8 cellular contexts compared by ENCODE assay signal in the genomic region with DNA sequence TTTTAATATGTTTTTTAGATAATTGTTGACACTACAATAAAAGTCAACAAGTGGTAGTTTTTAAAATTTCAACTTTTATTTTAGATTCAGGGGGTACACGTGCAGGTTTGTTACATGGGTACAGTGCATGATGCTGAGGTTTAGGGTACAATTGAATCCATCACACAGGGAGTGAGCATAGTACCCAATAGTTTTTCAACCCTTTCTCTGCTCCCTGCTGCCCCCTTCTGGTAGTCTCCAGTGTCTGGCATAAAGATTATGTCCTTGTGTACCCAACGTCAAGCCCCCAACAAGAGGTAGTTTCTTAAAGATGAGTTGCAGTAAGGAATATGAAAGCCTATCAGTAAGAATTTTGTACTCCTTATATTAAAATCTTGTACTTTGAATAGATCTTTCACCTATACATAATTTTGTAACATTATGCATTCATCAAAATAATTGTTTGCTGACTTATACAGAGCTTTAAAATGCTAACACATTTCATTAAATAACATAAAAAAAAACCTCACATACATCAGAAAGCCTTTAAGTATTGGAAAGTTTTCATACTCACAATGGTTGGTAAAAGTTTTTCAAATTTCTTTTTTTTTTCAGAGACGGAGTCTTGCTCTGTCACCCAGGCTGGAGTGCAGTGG. TPM values are rescaled to one million over a fixed set of nuclear protein-coding genes. Genes with fewer than 3 reads are reported as not detected.
A peak's percentile ranks its signal among the peaks of the same experiment; 100 is the strongest.
DNase-seq lines count a peak whose midpoint lies in the region; ATAC-seq and TF ChIP-seq lines count a peak whose summit lies in the region.

No MANE protein-coding gene starts in this region.

- no peaks in the 10 kb centered on the region for H3K36me3 ChIP-seq in HEK293 (ENCODE audit: control insufficient read depth in 2 of 2, insufficient read depth in 1 of 2, low read length in 2 of 2)
- no peaks in the 10 kb centered on the region for H3K36me3 ChIP-seq in lung (ENCODE audit: control insufficient read depth in 2 of 2, insufficient read depth in 2 of 2, low read length in 2 of 2)

- H3K4me3 Mint-ChIP-seq in central memory CD8-positive, alpha-beta T cell = no peak overlapping the region

- CTCF ChIA-PET in HEK293 (lab: Yijun Ruan, JAX) = interaction anchor here (0.5 to 2.3 kb wide), 12 partner anchors 12 to 1286 kb away, joined by 3 to 8 read pairs (median 3); a partner anchor contains a TSS

- DNase-seq in GM10266 (ENCODE audit: extremely low spot score) (peak; percentile 62), NCI-H2029 (lab: John Stamatoyannopoulos, UW) (peak; percentile 96), lung (ENCODE audit: low spot score) (peak; percentile 68), occipital lobe (lab: John Stamatoyannopoulos, UW) (no peak)
- peak; percentile 62 to 76 for DNase-seq in central memory CD8-positive, alpha-beta T cell (ENCODE audit: low spot score in 2 of 2)
- DNase-seq in stimulated activated CD8-positive, alpha-beta memory T cell treated with anti-CD3 and anti-CD28 coated beads, Interleukin-4, amount 100 ng/mL, for 24 hours (ENCODE audit: low read depth) = peak; percentile 70

- peak; percentile 84 for ATAC-seq in central memory CD8-positive, alpha-beta T cell (replicated peaks; ENCODE audit: extremely low read depth, poor library complexity, severe bottlenecking)
- no peak for ATAC-seq in lung (ENCODE audit: insufficient read depth, low FRiP score)

- POLR2A ChIA-PET in HEK293 (lab: Yijun Ruan, JAX) = interaction anchor here (2.2 kb wide), 1 partner anchor 12 kb away, joined by 12 read pairs; a partner anchor contains a TSS

- H3K27ac ChIP-seq in HEK293 (ENCODE audit: extremely low read depth, low read depth, low read length) (no peak overlapping the region), lung (ENCODE audit: low read depth in 1 of 2, low read length in 1 of 2) (no peak overlapping the region)

- no peaks in the 10 kb centered on the region for H3K4me1 ChIP-seq in HEK293 (ENCODE audit: control insufficient read depth, insufficient read depth, low read length)
- no peaks in the 10 kb centered on the region for H3K4me1 ChIP-seq in lung (ENCODE audit: control insufficient read depth in 2 of 2, insufficient read depth in 2 of 2, low read length in 2 of 2)

- peaks cover 6% of the 10 kb centered on the region for H3K4me1 Mint-ChIP-seq in central memory CD8-positive, alpha-beta T cell

- no peaks in the 10 kb centered on the region for H3K9me3 Mint-ChIP-seq in central memory CD8-positive, alpha-beta T cell

- H3K27me3 ChIP-seq in lung (ENCODE audit: control insufficient read depth, insufficient read depth) = no peaks in the 10 kb centered on the region

- H3K27me3 Mint-ChIP-seq in central memory CD8-positive, alpha-beta T cell = no peaks in the 10 kb centered on the region

- TF ChIP-seq CTCF in GM10266 (IDR thresholded peaks at IDR 0.05; ENCODE audit: control insufficient read depth, insufficient read depth, low read depth, missing control alignments) (peak; percentile 78), HEK293 (tag by site-specific recombination; IDR thresholded peaks at IDR 0.05) (peak; percentile 16; the same call in 1 of the 2 replicates), WI38 (IDR thresholded peaks at IDR 0.05; ENCODE audit: low read depth, low read length) (peak; percentile 78), lung (IDR thresholded peaks at IDR 0.05; ENCODE audit: control extremely low read depth, extremely low read depth) (peak; percentile 28)

- H3K9me3 ChIP-seq in HEK293 (ENCODE audit: control insufficient read depth, insufficient read depth, low read depth, low read length) = no peaks in the 10 kb centered on the region
- no peaks in the 10 kb centered on the region for H3K9me3 ChIP-seq in lung (ENCODE audit: control insufficient read depth in 2 of 2, insufficient read depth in 1 of 2, low read length in 1 of 2)

- peaks cover 2% of the 10 kb centered on the region for H3K36me3 Mint-ChIP-seq in central memory CD8-positive, alpha-beta T cell (ENCODE audit: insufficient read depth)

- 32 to 38% methylated on average over 3 of the region's 3 CpGs for WGBS in lung, 2 donors

- no peak overlapping the region for H3K27ac Mint-ChIP-seq in central memory CD8-positive, alpha-beta T cell (ENCODE audit: low read depth)

- H3K4me3 ChIP-seq in HEK293 (ENCODE audit: low read depth, low read length) (no peak overlapping the region), WI38 (ENCODE audit: low read depth, low read length) (no peak overlapping the region), lung (no peak overlapping the region)

TF ChIP-seq in HEK293, 187 proteins besides CTCF, POLR2A, EP300 and RAD21 (continues in another document):
- TF ChIP-seq ZNF140 (tag by site-specific recombination; IDR thresholded peaks at IDR 0.05) (0 out of 2 replicates have a peak, but pooled peaks have one; percentile 17), SCRT2 (tag by site-specific recombination; IDR thresholded peaks at IDR 0.05) (peak; percentile 52; the same call in 1 of the 2 replicates), ZNF843 (tag by site-specific recombination; IDR thresholded peaks at IDR 0.05) (no peak), ZNF501 (tag by site-specific recombination; IDR thresholded peaks at IDR 0.05) (no peak), ZNF16 (tag by site-specific recombination; IDR thresholded peaks at IDR 0.05; ENCODE audit: low read depth) (no peak), ZNF366 (tag by site-specific recombination; conservative IDR thresholded peaks at IDR 0.05) (no peak)
- TF ChIP-seq, protein P1, sequence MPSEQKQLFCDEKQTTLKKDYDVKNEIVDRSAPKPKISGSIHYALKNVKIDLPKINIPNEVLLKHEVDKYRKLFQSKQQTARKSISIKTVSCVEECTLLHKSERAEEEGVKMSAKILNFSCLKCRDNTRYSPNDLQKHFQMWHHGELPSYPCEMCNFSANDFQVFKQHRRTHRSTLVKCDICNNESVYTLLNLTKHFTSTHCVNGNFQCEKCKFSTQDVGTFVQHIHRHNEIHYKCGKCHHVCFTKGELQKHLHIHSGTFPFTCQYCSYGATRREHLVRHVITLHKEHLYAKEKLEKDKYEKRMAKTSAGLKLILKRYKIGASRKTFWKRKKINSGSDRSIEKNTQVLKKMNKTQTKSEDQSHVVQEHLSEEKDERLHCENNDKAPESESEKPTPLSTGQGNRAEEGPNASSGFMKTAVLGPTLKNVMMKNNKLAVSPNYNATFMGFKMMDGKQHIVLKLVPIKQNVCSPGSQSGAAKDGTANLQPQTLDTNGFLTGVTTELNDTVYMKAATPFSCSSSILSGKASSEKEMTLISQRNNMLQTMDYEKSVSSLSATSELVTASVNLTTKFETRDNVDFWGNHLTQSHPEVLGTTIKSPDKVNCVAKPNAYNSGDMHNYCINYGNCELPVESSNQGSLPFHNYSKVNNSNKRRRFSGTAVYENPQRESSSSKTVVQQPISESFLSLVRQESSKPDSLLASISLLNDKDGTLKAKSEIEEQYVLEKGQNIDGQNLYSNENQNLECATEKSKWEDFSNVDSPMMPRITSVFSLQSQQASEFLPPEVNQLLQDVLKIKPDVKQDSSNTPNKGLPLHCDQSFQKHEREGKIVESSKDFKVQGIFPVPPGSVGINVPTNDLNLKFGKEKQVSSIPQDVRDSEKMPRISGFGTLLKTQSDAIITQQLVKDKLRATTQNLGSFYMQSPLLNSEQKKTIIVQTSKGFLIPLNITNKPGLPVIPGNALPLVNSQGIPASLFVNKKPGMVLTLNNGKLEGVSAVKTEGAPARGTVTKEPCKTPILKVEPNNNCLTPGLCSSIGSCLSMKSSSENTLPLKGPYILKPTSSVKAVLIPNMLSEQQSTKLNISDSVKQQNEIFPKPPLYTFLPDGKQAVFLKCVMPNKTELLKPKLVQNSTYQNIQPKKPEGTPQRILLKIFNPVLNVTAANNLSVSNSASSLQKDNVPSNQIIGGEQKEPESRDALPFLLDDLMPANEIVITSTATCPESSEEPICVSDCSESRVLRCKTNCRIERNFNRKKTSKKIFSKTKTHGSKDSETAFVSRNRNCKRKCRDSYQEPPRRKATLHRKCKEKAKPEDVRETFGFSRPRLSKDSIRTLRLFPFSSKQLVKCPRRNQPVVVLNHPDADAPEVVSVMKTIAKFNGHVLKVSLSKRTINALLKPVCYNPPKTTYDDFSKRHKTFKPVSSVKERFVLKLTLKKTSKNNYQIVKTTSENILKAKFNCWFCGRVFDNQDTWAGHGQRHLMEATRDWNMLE (tag by site-specific recombination; conservative IDR thresholded peaks at IDR 0.05; ENCODE audit: low read depth) = no peak
- TF ChIP-seq, protein P2, sequence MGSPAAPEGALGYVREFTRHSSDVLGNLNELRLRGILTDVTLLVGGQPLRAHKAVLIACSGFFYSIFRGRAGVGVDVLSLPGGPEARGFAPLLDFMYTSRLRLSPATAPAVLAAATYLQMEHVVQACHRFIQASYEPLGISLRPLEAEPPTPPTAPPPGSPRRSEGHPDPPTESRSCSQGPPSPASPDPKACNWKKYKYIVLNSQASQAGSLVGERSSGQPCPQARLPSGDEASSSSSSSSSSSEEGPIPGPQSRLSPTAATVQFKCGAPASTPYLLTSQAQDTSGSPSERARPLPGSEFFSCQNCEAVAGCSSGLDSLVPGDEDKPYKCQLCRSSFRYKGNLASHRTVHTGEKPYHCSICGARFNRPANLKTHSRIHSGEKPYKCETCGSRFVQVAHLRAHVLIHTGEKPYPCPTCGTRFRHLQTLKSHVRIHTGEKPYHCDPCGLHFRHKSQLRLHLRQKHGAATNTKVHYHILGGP (tag by site-specific recombination; IDR thresholded peaks at IDR 0.05) = no peak
- TF ChIP-seq, protein P3, sequence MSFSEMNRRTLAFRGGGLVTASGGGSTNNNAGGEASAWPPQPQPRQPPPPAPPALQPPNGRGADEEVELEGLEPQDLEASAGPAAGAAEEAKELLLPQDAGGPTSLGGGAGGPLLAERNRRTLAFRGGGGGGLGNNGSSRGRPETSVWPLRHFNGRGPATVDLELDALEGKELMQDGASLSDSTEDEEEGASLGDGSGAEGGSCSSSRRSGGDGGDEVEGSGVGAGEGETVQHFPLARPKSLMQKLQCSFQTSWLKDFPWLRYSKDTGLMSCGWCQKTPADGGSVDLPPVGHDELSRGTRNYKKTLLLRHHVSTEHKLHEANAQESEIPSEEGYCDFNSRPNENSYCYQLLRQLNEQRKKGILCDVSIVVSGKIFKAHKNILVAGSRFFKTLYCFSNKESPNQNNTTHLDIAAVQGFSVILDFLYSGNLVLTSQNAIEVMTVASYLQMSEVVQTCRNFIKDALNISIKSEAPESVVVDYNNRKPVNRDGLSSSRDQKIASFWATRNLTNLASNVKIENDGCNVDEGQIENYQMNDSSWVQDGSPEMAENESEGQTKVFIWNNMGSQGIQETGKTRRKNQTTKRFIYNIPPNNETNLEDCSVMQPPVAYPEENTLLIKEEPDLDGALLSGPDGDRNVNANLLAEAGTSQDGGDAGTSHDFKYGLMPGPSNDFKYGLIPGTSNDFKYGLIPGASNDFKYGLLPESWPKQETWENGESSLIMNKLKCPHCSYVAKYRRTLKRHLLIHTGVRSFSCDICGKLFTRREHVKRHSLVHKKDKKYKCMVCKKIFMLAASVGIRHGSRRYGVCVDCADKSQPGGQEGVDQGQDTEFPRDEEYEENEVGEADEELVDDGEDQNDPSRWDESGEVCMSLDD (tag by site-specific recombination; IDR thresholded peaks at IDR 0.05) = no peak

RNA-seq across cellular contexts. Expression of a gene that starts 5.4 kb away (rescaled TPM):
- 100 to 1,000 TPM in 1 of 2 donors, 10 to 100 TPM in 1; 74.5 to 188 TPM for total RNA-seq in lung
- 10 to 100 TPM in 1 of 2 donors, 1 to 10 TPM in 1; 9.4 to 15.3 TPM for polyA plus RNA-seq in lung
- total RNA-seq in occipital lobe = 211 TPM

RNA-seq across cellular contexts. Expression of a gene that starts 11.7 kb away (rescaled TPM):
- 10 to 100 TPM in 1 of 2 donors, 1 to 10 TPM in 1; 6.3 to 17.4 TPM for total RNA-seq in lung
- polyA plus RNA-seq in lung = 1 to 10 TPM; 5.0 to 6.3 TPM
- 19.0 TPM for total RNA-seq in occipital lobe

Comparison
In these comparisons a context has a peak if more than half of its experiments do, and no peak if none do; other contexts are left out.
1. CTCF ChIP-seq: peak in every context shown above with its lines; median percentile 78 in GM10266; 78 in WI38; 28 in lung; 16 in HEK293.